ENCODE assay signal across 1 cellular context in the genomic region with DNA sequence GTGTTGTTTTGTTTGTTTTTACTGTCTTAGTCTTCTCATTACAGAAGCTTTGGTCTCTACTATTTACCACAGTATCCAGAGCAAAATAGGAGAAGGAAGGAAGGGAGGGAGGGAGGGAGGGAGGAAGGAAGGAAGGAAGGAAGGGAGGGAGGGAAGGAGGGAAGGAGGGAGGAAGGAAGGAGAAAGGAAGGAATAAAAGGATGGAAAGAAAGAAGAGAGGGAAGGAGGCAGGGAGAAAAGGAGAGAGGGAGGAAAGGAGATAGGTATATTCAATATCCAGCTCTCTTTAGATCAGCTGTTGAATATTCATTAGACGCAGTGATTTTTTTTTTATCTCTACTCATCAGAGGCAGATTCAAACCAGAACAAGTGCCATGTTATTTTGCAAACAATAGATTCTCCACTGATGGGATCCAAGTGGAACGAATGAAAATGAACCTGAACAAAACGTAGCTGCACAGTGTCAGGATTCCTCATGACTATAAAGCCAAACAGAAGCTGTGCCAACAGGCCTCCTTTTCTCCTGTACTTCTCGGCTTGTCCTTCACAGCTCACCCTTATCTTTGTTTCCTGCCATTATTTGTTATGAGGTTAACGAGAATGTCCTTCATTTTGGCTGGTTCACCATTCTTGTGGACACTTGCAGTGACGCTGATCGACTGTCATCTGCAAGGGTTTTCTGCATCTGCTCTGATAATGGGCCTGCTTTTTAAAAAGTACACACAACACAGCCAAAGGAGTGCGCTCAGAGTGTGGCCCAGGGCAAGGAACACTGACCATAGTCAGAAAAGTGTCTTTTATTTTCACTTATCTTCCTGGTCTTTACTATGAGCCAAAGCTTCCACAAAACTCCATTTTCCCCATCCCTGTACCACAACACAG.
TF ChIP-seq lines count a peak whose summit lies in the region.

No MANE protein-coding gene starts in this region.

TF ChIP-seq in IMR-90, 13 proteins besides CTCF, POLR2A, EP300 and RAD21:
- TF ChIP-seq, protein P1, sequence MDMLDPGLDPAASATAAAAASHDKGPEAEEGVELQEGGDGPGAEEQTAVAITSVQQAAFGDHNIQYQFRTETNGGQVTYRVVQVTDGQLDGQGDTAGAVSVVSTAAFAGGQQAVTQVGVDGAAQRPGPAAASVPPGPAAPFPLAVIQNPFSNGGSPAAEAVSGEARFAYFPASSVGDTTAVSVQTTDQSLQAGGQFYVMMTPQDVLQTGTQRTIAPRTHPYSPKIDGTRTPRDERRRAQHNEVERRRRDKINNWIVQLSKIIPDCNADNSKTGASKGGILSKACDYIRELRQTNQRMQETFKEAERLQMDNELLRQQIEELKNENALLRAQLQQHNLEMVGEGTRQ (IDR thresholded peaks at IDR 0.05; ENCODE audit: low read depth, low read length), result no peak
- TF ChIP-seq MAFK (IDR thresholded peaks at IDR 0.05; ENCODE audit: low read depth, low read length) (no peak), SMC3 (IDR thresholded peaks at IDR 0.05; ENCODE audit: low read depth, low read length) (no peak), MAZ (IDR thresholded peaks at IDR 0.05; ENCODE audit: borderline replicate concordance, low read depth, low read length) (no peak), FOS (IDR thresholded peaks at IDR 0.05; ENCODE audit: low read depth, low read length) (no peak), BHLHE40 (IDR thresholded peaks at IDR 0.05; ENCODE audit: low read depth, low read length) (no peak), RCOR1 (IDR thresholded peaks at IDR 0.05; ENCODE audit: insufficient replicate concordance, low read length) (no peak)
- TF ChIP-seq, protein P2, sequence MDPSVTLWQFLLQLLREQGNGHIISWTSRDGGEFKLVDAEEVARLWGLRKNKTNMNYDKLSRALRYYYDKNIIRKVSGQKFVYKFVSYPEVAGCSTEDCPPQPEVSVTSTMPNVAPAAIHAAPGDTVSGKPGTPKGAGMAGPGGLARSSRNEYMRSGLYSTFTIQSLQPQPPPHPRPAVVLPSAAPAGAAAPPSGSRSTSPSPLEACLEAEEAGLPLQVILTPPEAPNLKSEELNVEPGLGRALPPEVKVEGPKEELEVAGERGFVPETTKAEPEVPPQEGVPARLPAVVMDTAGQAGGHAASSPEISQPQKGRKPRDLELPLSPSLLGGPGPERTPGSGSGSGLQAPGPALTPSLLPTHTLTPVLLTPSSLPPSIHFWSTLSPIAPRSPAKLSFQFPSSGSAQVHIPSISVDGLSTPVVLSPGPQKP (IDR thresholded peaks at IDR 0.05; ENCODE audit: borderline replicate concordance, low read depth, low read length), result no peak
